ENCODE assay signal across 8 cellular contexts in the genomic region with DNA sequence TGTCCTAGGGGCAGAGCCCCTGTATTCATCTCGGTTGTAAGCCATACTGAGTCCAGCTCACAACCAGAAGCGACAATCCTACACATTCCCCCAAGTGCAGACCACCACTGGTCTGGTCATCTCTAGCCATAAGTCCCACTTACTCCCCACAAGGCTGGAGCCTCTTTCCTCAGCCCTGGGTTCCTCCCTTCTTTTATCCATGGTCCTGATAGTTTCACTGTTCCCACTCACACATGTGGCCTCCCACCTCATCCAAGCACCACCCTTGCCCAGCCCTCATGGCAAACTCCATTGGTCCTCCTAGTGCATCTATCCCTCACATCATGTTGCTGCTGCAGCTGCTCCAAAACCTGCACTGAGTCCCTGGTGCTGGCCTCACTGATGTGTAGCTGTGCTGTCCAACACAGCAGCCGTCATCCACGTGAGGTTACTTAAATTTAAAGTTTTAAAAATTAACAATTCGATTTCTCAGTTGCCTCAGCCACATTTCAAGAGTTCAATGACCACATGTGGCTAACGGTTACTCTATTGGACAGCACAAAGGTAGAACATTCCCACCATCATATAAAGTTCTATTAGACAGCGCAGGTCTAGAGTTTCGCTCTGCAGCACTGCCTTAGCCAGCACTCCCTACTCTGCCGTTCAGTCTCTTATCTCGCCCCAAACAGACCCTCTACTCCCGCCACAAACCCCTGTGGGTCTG. TPM values are rescaled to one million over a fixed set of nuclear protein-coding genes. Genes with fewer than 3 reads are reported as not detected.
DNase-seq lines count a peak whose midpoint lies in the region; ATAC-seq and TF ChIP-seq lines count a peak whose summit lies in the region.
"Not testable (repeated sequence)": the region's sequence is repeated elsewhere in the genome, so short reads cannot be mapped to it uniquely, and the experiment has no call there.

No MANE protein-coding gene starts in this region.

- not testable (repeated sequence) for H3K9me2 ChIP-seq in hepatocyte (replicated peaks; ENCODE audit: insufficient read depth)

- H3K4me1 ChIP-seq in hepatocyte (ENCODE audit: insufficient read depth): peaks cover 23% of the 10 kb centered on the region
- peaks cover 5 to 36% (median 29%) of the 10 kb centered on the region in 4 donors for H3K4me1 ChIP-seq in tibial nerve

- not testable (repeated sequence) for H4K20me1 ChIP-seq in hepatocyte (ENCODE audit: insufficient read depth, poor library complexity, severe bottlenecking)

- not testable (repeated sequence) for TF ChIP-seq POLR2A in tibial nerve (IDR thresholded peaks at IDR 0.05)

- H3K36me3 ChIP-seq in hepatocyte (replicated peaks; ENCODE audit: insufficient read depth, low read depth): not testable (repeated sequence)
- H3K36me3 ChIP-seq in tibial nerve: peaks cover 0 to 21% (median 0%) of the 10 kb centered on the region in 3 donors

- H3K27me3 ChIP-seq in hepatocyte: not testable (repeated sequence)
- peaks cover 0 to 12% of the 10 kb centered on the region in 2 donors for H3K27me3 ChIP-seq in tibial nerve

- not testable (repeated sequence) for TF ChIP-seq EP300 in tibial nerve (IDR thresholded peaks at IDR 0.05)

- H3K79me2 ChIP-seq in hepatocyte: peaks cover 55% of the 10 kb centered on the region

- ATAC-seq in HG02759 (IDR thresholded peaks at IDR 0.05; ENCODE audit: unreplicated experiment): peak; percentile 2
- peak; percentile 2 for ATAC-seq in omental fat pad (ENCODE audit: low FRiP score)

- DNase-seq in GM12865 (ENCODE audit: low read depth); hepatocyte (ENCODE audit: low spot score): not testable (repeated sequence)
- DNase-seq in M059J (ENCODE audit: low read depth) (peak; percentile 36), cerebellar cortex (ENCODE audit: low spot score) (peak; percentile 33), omental fat pad (ENCODE audit: low spot score) (peak; percentile 28), tibial nerve (ENCODE audit: low spot score in 2 of 2) (peak in 1 of 2 donors; percentile 12)
- DNase-seq in activated CD4-positive, alpha-beta T cell treated with anti-CD3 and anti-CD28 coated beads for 1 hour: peak; percentile 10

- H3K4me2 ChIP-seq in hepatocyte: peak overlapping the region; percentile 80

- not testable (repeated sequence) for H3K9me3 ChIP-seq in hepatocyte (ENCODE audit: low read depth); tibial nerve

- TF ChIP-seq CTCF in GM12865 (IDR thresholded peaks at IDR 0.05; ENCODE audit: insufficient read depth, low read depth, low read length, missing control alignments); hepatocyte (IDR thresholded peaks at IDR 0.05; ENCODE audit: poor library complexity); omental fat pad (IDR thresholded peaks at IDR 0.05); tibial nerve (IDR thresholded peaks at IDR 0.05): not testable (repeated sequence)

- 43% methylated on average over 11 of the region's 11 CpGs for WGBS in hepatocyte (ENCODE audit: low lambda C conversion rate, missing lambda C conversion rate)
- 29 to 35% methylated on average over 11 of the region's 11 CpGs for WGBS in tibial nerve, 2 donors

- H2AFZ ChIP-seq in hepatocyte: peak overlapping the region; percentile 78

- H3K4me3 ChIP-seq in GM12865 (ENCODE audit: low read depth, low read length) (peak overlapping the region; percentile 67), hepatocyte (peak overlapping the region; percentile 89), tibial nerve (peak overlapping the region; percentile 61 to 95 (median 71))

- H3K27ac ChIP-seq in hepatocyte: peak overlapping the region; percentile 81
- peak overlapping the region in 2 of 4 donors; percentile 79 to 89 for H3K27ac ChIP-seq in tibial nerve

RNA-seq across cellular contexts. Expression of a gene that starts 23.1 kb away (rescaled TPM):
- total RNA-seq in M059J (2014; rRNA removed; shearing (Covaris generic)): not detected in 2 replicates
- under 0.01 TPM in 2 replicates for total RNA-seq in hepatocyte
- polyA plus RNA-seq in hepatocyte: not detected in 2 replicates
- under 1 TPM; under 0.01 TPM for total RNA-seq in omental fat pad
- under 1 TPM; under 0.01 TPM for total RNA-seq in tibial nerve

RNA-seq across cellular contexts. Expression of a gene that starts 30.3 kb away (rescaled TPM):
- total RNA-seq in M059J (2014; rRNA removed; shearing (Covaris generic)): 16.4 and 34.9 TPM in 2 replicates
- 36.4 and 57.1 TPM in 2 replicates for total RNA-seq in hepatocyte
- 31.7 and 32.1 TPM in 2 replicates for polyA plus RNA-seq in hepatocyte
- 10 to 100 TPM; 22.9 to 63.6 (median 41.6) TPM for total RNA-seq in omental fat pad
- 10 to 100 TPM; 47.3 to 57.3 (median 53.1) TPM for total RNA-seq in tibial nerve
